Comparison of ENCODE assay signal across 20 cellular contexts in the genomic region with DNA sequence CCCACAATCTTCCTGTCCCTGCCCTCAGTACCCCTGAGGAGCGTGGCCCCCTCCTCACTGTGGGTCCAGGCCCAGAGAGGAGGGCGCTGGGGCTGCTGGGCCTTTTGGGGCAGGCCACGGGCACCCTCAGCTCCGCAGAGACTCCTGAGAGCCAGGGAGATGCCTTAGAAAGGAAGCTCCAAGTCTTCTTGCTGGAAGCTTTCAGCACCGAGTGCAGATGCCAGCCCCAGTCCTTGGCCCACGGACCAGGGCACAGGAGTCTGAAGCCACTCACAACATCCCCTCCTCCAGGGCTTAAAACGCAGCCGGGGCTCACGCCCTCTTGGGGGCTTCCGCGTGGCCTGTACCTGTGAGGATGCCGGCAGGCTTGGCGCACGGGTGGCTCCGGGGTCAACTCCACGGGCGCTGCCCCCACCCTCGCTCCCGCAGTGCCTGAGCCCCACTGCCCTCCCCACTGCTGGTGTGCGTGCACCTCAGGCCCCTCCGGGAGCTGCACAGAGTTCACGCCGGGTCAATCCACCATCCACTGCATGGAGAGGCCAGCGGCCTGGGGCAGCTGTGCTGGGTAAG.
"Had no signal": no experiment of that assay in that cellular context is flagged by ENCODE, and none has a peak within 500 bp of the region (broad histone marks: within the 10 kb centered on the region; RNA-seq: fewer than 3 reads in every experiment).

No MANE protein-coding gene starts in this region.

- H3K9me3 ChIP-seq: colonic mucosa, gastroesophageal sphincter, upper lobe of left lung had no signal

- H3K4me3 ChIP-seq: cardiac muscle cell, colonic mucosa, gastroesophageal sphincter, SK-N-MC, upper lobe of left lung had no signal

- H3K27ac ChIP-seq: cardiac muscle cell, colonic mucosa, epithelial cell of prostate, gastroesophageal sphincter, parathyroid adenoma, SK-N-MC, upper lobe of left lung had no signal

- H3K4me1 Mint-ChIP-seq: activated naive CD8-positive, alpha-beta T cell treated with anti-CD3 and anti-CD28 coated beads, Interleukin-2, amount 50 U/mL, for 24 hours; neural crest cell; stimulated activated naive B cell treated with anti-CD40 and anti-IgM and Interleukin-4, amounts not matched to agents 10 μg/mL and 1 μg/mL and 100 μg/mL, for 72 hours; T-cell had no signal

- H3K9me3 Mint-ChIP-seq: activated naive CD8-positive, alpha-beta T cell treated with anti-CD3 and anti-CD28 coated beads, Interleukin-2, amount 50 U/mL, for 24 hours; neural crest cell; stimulated activated naive B cell treated with anti-CD40 and anti-IgM and Interleukin-4, amounts not matched to agents 10 μg/mL and 1 μg/mL and 100 μg/mL, for 72 hours; T-cell had no signal

- H3K27me3 Mint-ChIP-seq: activated naive CD8-positive, alpha-beta T cell treated with anti-CD3 and anti-CD28 coated beads, Interleukin-2, amount 50 U/mL, for 24 hours; T-cell had no signal

- H3K27me3 ChIP-seq: cardiac muscle cell, colonic mucosa, upper lobe of left lung had no signal

- H3K79me2 ChIP-seq: parathyroid adenoma had no signal

- H3K27ac Mint-ChIP-seq: activated CD8-positive, alpha-beta T cell treated with anti-CD3 and anti-CD28 coated beads, Interleukin-2, amount 10 ng/mL, durations not matched to agents 7 days and 5 days; activated naive CD8-positive, alpha-beta T cell treated with anti-CD3 and anti-CD28 coated beads, Interleukin-2, amount 50 U/mL, for 24 hours; stimulated activated naive B cell treated with anti-CD40 and anti-IgM and Interleukin-4, amounts not matched to agents 10 μg/mL and 1 μg/mL and 100 μg/mL, for 72 hours; T-cell had no signal

- H3K36me3 Mint-ChIP-seq: stimulated activated naive B cell treated with anti-CD40 and anti-IgM and Interleukin-4, amounts not matched to agents 10 μg/mL and 1 μg/mL and 100 μg/mL, for 72 hours; T-cell had no signal

- H3K4me3 Mint-ChIP-seq: activated CD8-positive, alpha-beta T cell treated with anti-CD3 and anti-CD28 coated beads, Interleukin-2, amount 10 ng/mL, durations not matched to agents 7 days and 5 days; activated naive CD8-positive, alpha-beta T cell treated with anti-CD3 and anti-CD28 coated beads, Interleukin-2, amount 50 U/mL, for 24 hours; neural crest cell; stimulated activated naive B cell treated with anti-CD40 and anti-IgM and Interleukin-4, amounts not matched to agents 10 μg/mL and 1 μg/mL and 100 μg/mL, for 72 hours; T-cell had no signal

- ATAC-seq: activated CD8-positive, alpha-beta T cell treated with anti-CD3 and anti-CD28 coated beads, Interleukin-2, amount 10 ng/mL, durations not matched to agents 7 days and 5 days; activated naive CD8-positive, alpha-beta T cell treated with anti-CD3 and anti-CD28 coated beads, Interleukin-2, amount 50 U/mL, for 24 hours; gastroesophageal sphincter; stimulated activated naive B cell treated with anti-CD40 and anti-IgM and Interleukin-4, amounts not matched to agents 10 μg/mL and 1 μg/mL and 100 μg/mL, for 72 hours; T-cell had no signal

- DNase-seq: activated CD4-positive, alpha-beta T cell treated with anti-CD3 and anti-CD28 coated beads for 48 hours; activated CD8-positive, alpha-beta memory T cell treated with anti-CD3 and anti-CD28 coated beads, Interleukin-2, amount 50 U/mL, for 48 hours; activated CD8-positive, alpha-beta T cell treated with anti-CD3 and anti-CD28 coated beads, Interleukin-2, amount 10 ng/mL, durations not matched to agents 7 days and 5 days; activated naive CD4-positive, alpha-beta T cell treated with Interleukin-2 at 50 U/mL for 16 hours; activated naive CD8-positive, alpha-beta T cell treated with anti-CD3 and anti-CD28 coated beads, Interleukin-2, amount 50 U/mL, for 24 hours; colonic mucosa; effector memory CD4-positive, alpha-beta T cell; hippocampal formation; mesenchymal stem cell; retina; stimulated activated CD4-positive, alpha-beta T cell treated with anti-CD3 and anti-CD28 coated beads, Interleukin-2, amount 100 ng/mL, for 24 hours; stimulated activated naive B cell treated with anti-CD40 and anti-IgM and Interleukin-4, amounts not matched to agents 10 μg/mL and 1 μg/mL and 100 μg/mL, for 72 hours; T-cell had no signal

- H3K9ac ChIP-seq: parathyroid adenoma had no signal

- H3K36me3 ChIP-seq: cardiac muscle cell, colonic mucosa, gastroesophageal sphincter, upper lobe of left lung had no signal

- H3K4me1 ChIP-seq: colonic mucosa, gastroesophageal sphincter, parathyroid adenoma, upper lobe of left lung had no signal
